ENCODE assay signal across 10 cellular contexts in genomic region chr1:198359024-198359653, GRCh38.
DNase-seq lines count a peak whose midpoint lies in the region; ATAC-seq, FAIRE-seq and TF ChIP-seq lines count a peak whose summit lies in the region.
"Had no signal": no experiment of that assay in that cellular context is flagged by ENCODE, and none has a peak within 500 bp of the region (broad histone marks: within the 10 kb centered on the region; RNA-seq: fewer than 3 reads in every experiment).

No MANE protein-coding gene starts in this region.

- no peaks in the 10 kb centered on the region for H3K9me3 Mint-ChIP-seq in immature natural killer cell
- H3K9me3 Mint-ChIP-seq: activated CD4-positive, alpha-beta T cell treated with anti-CD3 and anti-CD28 coated beads, Interleukin-2, amount 10 ng/mL, durations not matched to agents 24 days and 14 days had no signal

- TF ChIP-seq POLR2A in heart left ventricle (IDR thresholded peaks at IDR 0.05) (no peak), uterus (IDR thresholded peaks at IDR 0.05) (no peak)

- H3K27me3 ChIP-seq in heart left ventricle (no peaks in the 10 kb centered on the region), uterus (no peaks in the 10 kb centered on the region), H7 (ENCODE audit: control insufficient read depth, insufficient read depth, low read length) (no peaks in the 10 kb centered on the region)

- no peak overlapping the region for H3K4me3 ChIP-seq in heart left ventricle
- H3K4me3 ChIP-seq in uterus = no peak overlapping the region
- H3K4me3 ChIP-seq in H7 (ENCODE audit: insufficient read depth, low read depth, low read length) = no peak overlapping the region

- H3K36me3 ChIP-seq in heart left ventricle = no peaks in the 10 kb centered on the region
- H3K36me3 ChIP-seq in uterus = no peaks in the 10 kb centered on the region
- H3K36me3 ChIP-seq in H7 (replicated peaks; ENCODE audit: control insufficient read depth, insufficient read depth, low read length) = no peaks in the 10 kb centered on the region

- peaks cover 0 to 5% (median 0%) of the 10 kb centered on the region in 3 donors for H3K27me3 Mint-ChIP-seq in immature natural killer cell (ENCODE audit: low read depth in 3 of 3)

- no peaks in the 10 kb centered on the region for H3K36me3 Mint-ChIP-seq in immature natural killer cell

- DNase-seq in heart left ventricle (no peak), left ventricle myocardium superior (no peak), immature natural killer cell (peak in 2 of 3 donors; percentile 9 to 32), uterus (no peak), H7 (no peak), HTR-8/SVneo (ENCODE audit: insufficient read length, low spot score) (no peak)
- DNase-seq: activated CD4-positive, alpha-beta T cell treated with anti-CD3 and anti-CD28 coated beads, Interleukin-2, amount 10 ng/mL, durations not matched to agents 24 days and 14 days; DMS153 had no signal

- no peaks in the 10 kb centered on the region for H3K4me1 Mint-ChIP-seq in immature natural killer cell
- H3K4me1 Mint-ChIP-seq: activated CD4-positive, alpha-beta T cell treated with anti-CD3 and anti-CD28 coated beads, Interleukin-2, amount 10 ng/mL, durations not matched to agents 24 days and 14 days had no signal

- H3K4me3 Mint-ChIP-seq in immature natural killer cell = no peak overlapping the region
- H3K4me3 Mint-ChIP-seq: activated CD4-positive, alpha-beta T cell treated with anti-CD3 and anti-CD28 coated beads, Interleukin-2, amount 10 ng/mL, durations not matched to agents 24 days and 14 days had no signal

- no peak overlapping the region for H3K27ac Mint-ChIP-seq in immature natural killer cell
- H3K27ac Mint-ChIP-seq: activated CD4-positive, alpha-beta T cell treated with anti-CD3 and anti-CD28 coated beads, Interleukin-2, amount 10 ng/mL, durations not matched to agents 24 days and 14 days had no signal

- ATAC-seq in heart left ventricle = no peak
- ATAC-seq in left ventricle myocardium superior = no peak
- no peak for ATAC-seq in HG03342 (IDR thresholded peaks at IDR 0.05; ENCODE audit: unreplicated experiment)

- FAIRE-seq in TTC549 (lab: Jason Lieb, UNC) = peak; percentile 65
- FAIRE-seq in HTR-8/SVneo (lab: Jason Lieb, UNC) = no peak

- intact Hi-C loops in heart left ventricle (cut with DNase I) (loop anchor here in 8 of 10 donors (2.0 to 10.0 kb wide), 4 partner anchors 106 to 274 kb away; no protein-coding TSS in a partner anchor), left ventricle myocardium superior (cut with micrococcal nuclease) (no loop called here), uterus (cut with DNase I; ENCODE audit: low total_unique reads) (no loop called here)

- WGBS in heart left ventricle, 4 donors = 38 to 56% (median 52%) methylated on average over 6 of the region's 6 CpGs

- H3K4me1 ChIP-seq in heart left ventricle (no peaks in the 10 kb centered on the region), uterus (no peaks in the 10 kb centered on the region)

- H3K9me3 ChIP-seq in heart left ventricle (no peaks in the 10 kb centered on the region), uterus (no peaks in the 10 kb centered on the region)

- H3K27ac ChIP-seq in heart left ventricle (no peak overlapping the region), uterus (no peak overlapping the region)

- TF ChIP-seq CTCF in heart left ventricle (IDR thresholded peaks at IDR 0.05) (peak; percentile 27 to 61 (median 44)), uterus (IDR thresholded peaks at IDR 0.05) (peak; percentile 25 to 38 (median 28))

Comparison
In these comparisons a context has a peak if more than half of its experiments do, and no peak if none do; other contexts are left out.
1. intact Hi-C loops: an anchor here in heart left ventricle (2.0 to 10.0 kb wide); none called in left ventricle myocardium superior and uterus.
2. DNase-seq: peak in immature natural killer cell (2 of 3); none in heart left ventricle (0 of 5), left ventricle myocardium superior (single experiment), uterus (0 of 2), H7 (single experiment) and HTR-8/SVneo (single experiment).